1 cellular context compared by ENCODE assay signal in the genomic region with DNA sequence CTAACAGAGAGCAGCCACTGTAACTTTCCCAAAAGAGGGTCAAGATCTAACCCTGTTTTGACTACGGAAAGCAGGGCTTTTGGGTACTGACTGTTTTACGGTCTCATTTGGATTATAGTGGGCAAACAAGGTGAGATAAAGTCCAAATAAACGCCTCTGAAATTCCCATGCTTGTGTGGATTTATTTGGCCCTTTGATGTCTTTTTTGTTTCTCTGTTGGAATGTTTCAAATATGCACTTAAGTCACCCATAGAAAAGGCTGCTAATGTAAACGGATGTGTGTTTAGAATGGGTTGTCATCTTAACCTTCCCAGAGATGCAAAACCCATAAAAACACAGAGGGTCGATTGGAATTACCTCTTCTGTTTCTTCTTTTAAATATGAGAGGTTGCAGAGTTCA.
TF ChIP-seq lines count a peak whose summit lies in the region.

No MANE protein-coding gene starts in this region.

TF ChIP-seq in HepG2, 621 proteins besides CTCF, POLR2A, EP300 and RAD21 (continued from another document and continues in another):
- TF ChIP-seq, protein P1, sequence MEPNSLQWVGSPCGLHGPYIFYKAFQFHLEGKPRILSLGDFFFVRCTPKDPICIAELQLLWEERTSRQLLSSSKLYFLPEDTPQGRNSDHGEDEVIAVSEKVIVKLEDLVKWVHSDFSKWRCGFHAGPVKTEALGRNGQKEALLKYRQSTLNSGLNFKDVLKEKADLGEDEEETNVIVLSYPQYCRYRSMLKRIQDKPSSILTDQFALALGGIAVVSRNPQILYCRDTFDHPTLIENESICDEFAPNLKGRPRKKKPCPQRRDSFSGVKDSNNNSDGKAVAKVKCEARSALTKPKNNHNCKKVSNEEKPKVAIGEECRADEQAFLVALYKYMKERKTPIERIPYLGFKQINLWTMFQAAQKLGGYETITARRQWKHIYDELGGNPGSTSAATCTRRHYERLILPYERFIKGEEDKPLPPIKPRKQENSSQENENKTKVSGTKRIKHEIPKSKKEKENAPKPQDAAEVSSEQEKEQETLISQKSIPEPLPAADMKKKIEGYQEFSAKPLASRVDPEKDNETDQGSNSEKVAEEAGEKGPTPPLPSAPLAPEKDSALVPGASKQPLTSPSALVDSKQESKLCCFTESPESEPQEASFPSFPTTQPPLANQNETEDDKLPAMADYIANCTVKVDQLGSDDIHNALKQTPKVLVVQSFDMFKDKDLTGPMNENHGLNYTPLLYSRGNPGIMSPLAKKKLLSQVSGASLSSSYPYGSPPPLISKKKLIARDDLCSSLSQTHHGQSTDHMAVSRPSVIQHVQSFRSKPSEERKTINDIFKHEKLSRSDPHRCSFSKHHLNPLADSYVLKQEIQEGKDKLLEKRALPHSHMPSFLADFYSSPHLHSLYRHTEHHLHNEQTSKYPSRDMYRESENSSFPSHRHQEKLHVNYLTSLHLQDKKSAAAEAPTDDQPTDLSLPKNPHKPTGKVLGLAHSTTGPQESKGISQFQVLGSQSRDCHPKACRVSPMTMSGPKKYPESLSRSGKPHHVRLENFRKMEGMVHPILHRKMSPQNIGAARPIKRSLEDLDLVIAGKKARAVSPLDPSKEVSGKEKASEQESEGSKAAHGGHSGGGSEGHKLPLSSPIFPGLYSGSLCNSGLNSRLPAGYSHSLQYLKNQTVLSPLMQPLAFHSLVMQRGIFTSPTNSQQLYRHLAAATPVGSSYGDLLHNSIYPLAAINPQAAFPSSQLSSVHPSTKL (CRISPR knock-in tag; IDR thresholded peaks at IDR 0.05): peak; percentile 51
- TF ChIP-seq BCL6 (CRISPR knock-in tag; IDR thresholded peaks at IDR 0.05) (peak; percentile 51), ZMAT3 (CRISPR knock-in tag; conservative IDR thresholded peaks at IDR 0.05) (no peak), ZEB1 (IDR thresholded peaks at IDR 0.05; ENCODE audit: insufficient replicate concordance, low read depth) (no peak), NFIC (IDR thresholded peaks at IDR 0.05; ENCODE audit: low read length) (no peak), ZNF549 (CRISPR knock-in tag; IDR thresholded peaks at IDR 0.05) (no peak), ZNF761 (CRISPR knock-in tag; conservative IDR thresholded peaks at IDR 0.05) (no peak), ELF3 (CRISPR knock-in tag; IDR thresholded peaks at IDR 0.05) (no peak), FLYWCH1 (CRISPR knock-in tag; IDR thresholded peaks at IDR 0.05) (no peak), ZNF235 (CRISPR knock-in tag; IDR thresholded peaks at IDR 0.05; ENCODE audit: borderline replicate concordance) (no peak), TOPORS (CRISPR knock-in tag; IDR thresholded peaks at IDR 0.05) (no peak), SIN3B (IDR thresholded peaks at IDR 0.05; ENCODE audit: low read length) (no peak), ZC3H13 (CRISPR knock-in tag; IDR thresholded peaks at IDR 0.05) (no peak), ZNF432 (CRISPR knock-in tag; IDR thresholded peaks at IDR 0.05; ENCODE audit: borderline replicate concordance) (no peak), HOXA9 (CRISPR knock-in tag; IDR thresholded peaks at IDR 0.05; ENCODE audit: borderline replicate concordance) (no peak), ZNF776 (CRISPR knock-in tag; IDR thresholded peaks at IDR 0.05) (no peak), BORCS8-MEF2B (CRISPR knock-in tag; IDR thresholded peaks at IDR 0.05) (no peak), ZNF333 (CRISPR knock-in tag; IDR thresholded peaks at IDR 0.05; ENCODE audit: borderline replicate concordance) (no peak), ATAD3A (CRISPR knock-in tag; IDR thresholded peaks at IDR 0.05) (no peak), ZNF335 (CRISPR knock-in tag; IDR thresholded peaks at IDR 0.05) (no peak), RARA (CRISPR knock-in tag; IDR thresholded peaks at IDR 0.05) (peak; percentile 27; the same call in 1 of the 2 replicates), SMARCC2 (IDR thresholded peaks at IDR 0.05) (no peak), FOXP1 (IDR thresholded peaks at IDR 0.05) (no peak), FOXP1 (CRISPR knock-in tag; IDR thresholded peaks at IDR 0.05) (peak; percentile 41; the same call in 1 of the 2 replicates), FOXO1 (CRISPR knock-in tag; IDR thresholded peaks at IDR 0.05) (0 out of 2 replicates have a peak, but pooled peaks have one; percentile 9), PHF21A (CRISPR knock-in tag; IDR thresholded peaks at IDR 0.05) (peak; percentile 51; the same call in 1 of the 2 replicates), RFXAP (CRISPR knock-in tag; IDR thresholded peaks at IDR 0.05; ENCODE audit: borderline replicate concordance) (no peak), ZNF709 (CRISPR knock-in tag; IDR thresholded peaks at IDR 0.05) (no peak), ZNF577 (CRISPR knock-in tag; IDR thresholded peaks at IDR 0.05; ENCODE audit: borderline replicate concordance, low read depth) (no peak), SP5 (CRISPR knock-in tag; IDR thresholded peaks at IDR 0.05; ENCODE audit: borderline replicate concordance, low read depth) (peak; percentile 11; the same call in 1 of the 2 replicates), ZNF713 (CRISPR knock-in tag; IDR thresholded peaks at IDR 0.05) (no peak), ZNF768 (CRISPR knock-in tag; IDR thresholded peaks at IDR 0.05) (no peak), PAF1 (CRISPR knock-in tag; IDR thresholded peaks at IDR 0.05) (no peak), MYNN (CRISPR knock-in tag; IDR thresholded peaks at IDR 0.05; ENCODE audit: low read depth) (no peak), XBP1 (CRISPR knock-in tag; IDR thresholded peaks at IDR 0.05) (no peak), ZNF468 (CRISPR knock-in tag; IDR thresholded peaks at IDR 0.05) (no peak), NFYB (CRISPR knock-in tag; IDR thresholded peaks at IDR 0.05) (no peak), IRX3 (CRISPR knock-in tag; IDR thresholded peaks at IDR 0.05; ENCODE audit: borderline replicate concordance, low read depth) (no peak), NCOR1 (IDR thresholded peaks at IDR 0.05; ENCODE audit: borderline replicate concordance, low read length) (no peak; the same call in 1 of the 2 replicates), JUNB (CRISPR knock-in tag; IDR thresholded peaks at IDR 0.05; ENCODE audit: borderline replicate concordance) (no peak), NFATC3 (CRISPR knock-in tag; IDR thresholded peaks at IDR 0.05) (no peak), ZNF292 (CRISPR knock-in tag; IDR thresholded peaks at IDR 0.05; ENCODE audit: borderline replicate concordance, low read depth) (no peak), ZNF839 (CRISPR knock-in tag; IDR thresholded peaks at IDR 0.05; ENCODE audit: borderline replicate concordance) (no peak)
- TF ChIP-seq, protein P2, sequence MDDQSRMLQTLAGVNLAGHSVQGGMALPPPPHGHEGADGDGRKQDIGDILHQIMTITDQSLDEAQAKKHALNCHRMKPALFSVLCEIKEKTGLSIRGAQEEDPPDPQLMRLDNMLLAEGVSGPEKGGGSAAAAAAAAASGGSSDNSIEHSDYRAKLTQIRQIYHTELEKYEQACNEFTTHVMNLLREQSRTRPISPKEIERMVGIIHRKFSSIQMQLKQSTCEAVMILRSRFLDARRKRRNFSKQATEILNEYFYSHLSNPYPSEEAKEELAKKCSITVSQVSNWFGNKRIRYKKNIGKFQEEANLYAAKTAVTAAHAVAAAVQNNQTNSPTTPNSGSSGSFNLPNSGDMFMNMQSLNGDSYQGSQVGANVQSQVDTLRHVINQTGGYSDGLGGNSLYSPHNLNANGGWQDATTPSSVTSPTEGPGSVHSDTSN (CRISPR knock-in tag; IDR thresholded peaks at IDR 0.05; ENCODE audit: borderline replicate concordance): no peak
- TF ChIP-seq, protein P3, sequence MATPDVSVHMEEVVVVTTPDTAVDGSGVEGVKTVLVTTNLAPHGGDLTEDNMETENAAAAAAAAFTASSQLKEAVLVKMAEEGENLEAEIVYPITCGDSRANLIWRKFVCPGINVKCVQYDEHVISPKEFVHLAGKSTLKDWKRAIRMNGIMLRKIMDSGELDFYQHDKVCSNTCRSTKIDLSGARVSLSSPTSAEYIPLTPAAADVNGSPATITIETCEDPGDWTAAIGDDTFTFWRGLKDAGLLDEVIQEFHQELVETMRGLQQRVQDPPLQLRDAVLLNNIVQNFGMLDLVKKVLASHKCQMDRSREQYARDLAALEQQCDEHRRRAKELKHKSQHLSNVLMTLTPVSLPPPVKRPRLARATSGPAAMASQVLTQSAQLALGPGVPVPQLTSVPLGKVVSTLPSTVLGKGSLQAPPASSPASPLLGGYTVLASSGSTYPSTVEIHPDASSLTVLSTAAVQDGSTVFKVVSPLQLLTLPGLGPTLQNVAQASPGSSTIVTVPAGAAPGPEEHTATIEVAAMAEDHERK (CRISPR knock-in tag; IDR thresholded peaks at IDR 0.05; ENCODE audit: low read depth): no peak
- TF ChIP-seq, protein P4, sequence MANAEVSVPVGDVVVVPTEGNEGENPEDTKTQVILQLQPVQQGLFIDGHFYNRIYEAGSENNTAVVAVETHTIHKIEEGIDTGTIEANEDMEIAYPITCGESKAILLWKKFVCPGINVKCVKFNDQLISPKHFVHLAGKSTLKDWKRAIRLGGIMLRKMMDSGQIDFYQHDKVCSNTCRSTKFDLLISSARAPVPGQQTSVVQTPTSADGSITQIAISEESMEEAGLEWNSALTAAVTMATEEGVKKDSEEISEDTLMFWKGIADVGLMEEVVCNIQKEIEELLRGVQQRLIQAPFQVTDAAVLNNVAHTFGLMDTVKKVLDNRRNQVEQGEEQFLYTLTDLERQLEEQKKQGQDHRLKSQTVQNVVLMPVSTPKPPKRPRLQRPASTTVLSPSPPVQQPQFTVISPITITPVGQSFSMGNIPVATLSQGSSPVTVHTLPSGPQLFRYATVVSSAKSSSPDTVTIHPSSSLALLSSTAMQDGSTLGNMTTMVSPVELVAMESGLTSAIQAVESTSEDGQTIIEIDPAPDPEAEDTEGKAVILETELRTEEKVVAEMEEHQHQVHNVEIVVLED (CRISPR knock-in tag; IDR thresholded peaks at IDR 0.05; ENCODE audit: borderline replicate concordance): no peak
- TF ChIP-seq, protein P5, sequence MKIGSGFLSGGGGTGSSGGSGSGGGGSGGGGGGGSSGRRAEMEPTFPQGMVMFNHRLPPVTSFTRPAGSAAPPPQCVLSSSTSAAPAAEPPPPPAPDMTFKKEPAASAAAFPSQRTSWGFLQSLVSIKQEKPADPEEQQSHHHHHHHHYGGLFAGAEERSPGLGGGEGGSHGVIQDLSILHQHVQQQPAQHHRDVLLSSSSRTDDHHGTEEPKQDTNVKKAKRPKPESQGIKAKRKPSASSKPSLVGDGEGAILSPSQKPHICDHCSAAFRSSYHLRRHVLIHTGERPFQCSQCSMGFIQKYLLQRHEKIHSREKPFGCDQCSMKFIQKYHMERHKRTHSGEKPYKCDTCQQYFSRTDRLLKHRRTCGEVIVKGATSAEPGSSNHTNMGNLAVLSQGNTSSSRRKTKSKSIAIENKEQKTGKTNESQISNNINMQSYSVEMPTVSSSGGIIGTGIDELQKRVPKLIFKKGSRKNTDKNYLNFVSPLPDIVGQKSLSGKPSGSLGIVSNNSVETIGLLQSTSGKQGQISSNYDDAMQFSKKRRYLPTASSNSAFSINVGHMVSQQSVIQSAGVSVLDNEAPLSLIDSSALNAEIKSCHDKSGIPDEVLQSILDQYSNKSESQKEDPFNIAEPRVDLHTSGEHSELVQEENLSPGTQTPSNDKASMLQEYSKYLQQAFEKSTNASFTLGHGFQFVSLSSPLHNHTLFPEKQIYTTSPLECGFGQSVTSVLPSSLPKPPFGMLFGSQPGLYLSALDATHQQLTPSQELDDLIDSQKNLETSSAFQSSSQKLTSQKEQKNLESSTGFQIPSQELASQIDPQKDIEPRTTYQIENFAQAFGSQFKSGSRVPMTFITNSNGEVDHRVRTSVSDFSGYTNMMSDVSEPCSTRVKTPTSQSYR (CRISPR knock-in tag; IDR thresholded peaks at IDR 0.05; ENCODE audit: borderline replicate concordance): no peak
- TF ChIP-seq, protein P6, sequence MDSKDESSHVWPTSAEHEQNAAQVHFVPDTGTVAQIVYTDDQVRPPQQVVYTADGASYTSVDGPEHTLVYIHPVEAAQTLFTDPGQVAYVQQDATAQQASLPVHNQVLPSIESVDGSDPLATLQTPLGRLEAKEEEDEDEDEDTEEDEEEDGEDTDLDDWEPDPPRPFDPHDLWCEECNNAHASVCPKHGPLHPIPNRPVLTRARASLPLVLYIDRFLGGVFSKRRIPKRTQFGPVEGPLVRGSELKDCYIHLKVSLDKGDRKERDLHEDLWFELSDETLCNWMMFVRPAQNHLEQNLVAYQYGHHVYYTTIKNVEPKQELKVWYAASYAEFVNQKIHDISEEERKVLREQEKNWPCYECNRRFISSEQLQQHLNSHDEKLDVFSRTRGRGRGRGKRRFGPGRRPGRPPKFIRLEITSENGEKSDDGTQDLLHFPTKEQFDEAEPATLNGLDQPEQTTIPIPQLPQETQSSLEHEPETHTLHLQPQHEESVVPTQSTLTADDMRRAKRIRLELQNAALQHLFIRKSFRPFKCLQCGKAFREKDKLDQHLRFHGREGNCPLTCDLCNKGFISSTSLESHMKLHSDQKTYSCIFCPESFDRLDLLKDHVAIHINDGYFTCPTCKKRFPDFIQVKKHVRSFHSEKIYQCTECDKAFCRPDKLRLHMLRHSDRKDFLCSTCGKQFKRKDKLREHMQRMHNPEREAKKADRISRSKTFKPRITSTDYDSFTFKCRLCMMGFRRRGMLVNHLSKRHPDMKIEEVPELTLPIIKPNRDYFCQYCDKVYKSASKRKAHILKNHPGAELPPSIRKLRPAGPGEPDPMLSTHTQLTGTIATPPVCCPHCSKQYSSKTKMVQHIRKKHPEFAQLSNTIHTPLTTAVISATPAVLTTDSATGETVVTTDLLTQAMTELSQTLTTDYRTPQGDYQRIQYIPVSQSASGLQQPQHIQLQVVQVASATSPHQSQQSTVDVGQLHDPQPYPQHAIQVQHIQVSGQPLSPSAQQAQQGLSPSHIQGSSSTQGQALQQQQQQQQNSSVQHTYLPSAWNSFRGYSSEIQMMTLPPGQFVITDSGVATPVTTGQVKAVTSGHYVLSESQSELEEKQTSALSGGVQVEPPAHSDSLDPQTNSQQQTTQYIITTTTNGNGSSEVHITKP (CRISPR knock-in tag; IDR thresholded peaks at IDR 0.05; ENCODE audit: low read depth): no peak
- TF ChIP-seq, protein P7, sequence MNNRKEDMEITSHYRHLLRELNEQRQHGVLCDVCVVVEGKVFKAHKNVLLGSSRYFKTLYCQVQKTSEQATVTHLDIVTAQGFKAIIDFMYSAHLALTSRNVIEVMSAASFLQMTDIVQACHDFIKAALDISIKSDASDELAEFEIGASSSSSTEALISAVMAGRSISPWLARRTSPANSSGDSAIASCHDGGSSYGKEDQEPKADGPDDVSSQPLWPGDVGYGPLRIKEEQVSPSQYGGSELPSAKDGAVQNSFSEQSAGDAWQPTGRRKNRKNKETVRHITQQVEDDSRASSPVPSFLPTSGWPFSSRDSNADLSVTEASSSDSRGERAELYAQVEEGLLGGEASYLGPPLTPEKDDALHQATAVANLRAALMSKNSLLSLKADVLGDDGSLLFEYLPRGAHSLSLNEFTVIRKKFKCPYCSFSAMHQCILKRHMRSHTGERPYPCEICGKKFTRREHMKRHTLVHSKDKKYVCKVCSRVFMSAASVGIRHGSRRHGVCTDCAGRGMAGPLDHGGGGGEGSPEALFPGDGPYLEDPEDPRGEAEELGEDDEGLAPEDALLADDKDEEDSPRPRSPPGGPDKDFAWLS (CRISPR knock-in tag; IDR thresholded peaks at IDR 0.05; ENCODE audit: borderline replicate concordance): no peak
